In the genomic region with DNA sequence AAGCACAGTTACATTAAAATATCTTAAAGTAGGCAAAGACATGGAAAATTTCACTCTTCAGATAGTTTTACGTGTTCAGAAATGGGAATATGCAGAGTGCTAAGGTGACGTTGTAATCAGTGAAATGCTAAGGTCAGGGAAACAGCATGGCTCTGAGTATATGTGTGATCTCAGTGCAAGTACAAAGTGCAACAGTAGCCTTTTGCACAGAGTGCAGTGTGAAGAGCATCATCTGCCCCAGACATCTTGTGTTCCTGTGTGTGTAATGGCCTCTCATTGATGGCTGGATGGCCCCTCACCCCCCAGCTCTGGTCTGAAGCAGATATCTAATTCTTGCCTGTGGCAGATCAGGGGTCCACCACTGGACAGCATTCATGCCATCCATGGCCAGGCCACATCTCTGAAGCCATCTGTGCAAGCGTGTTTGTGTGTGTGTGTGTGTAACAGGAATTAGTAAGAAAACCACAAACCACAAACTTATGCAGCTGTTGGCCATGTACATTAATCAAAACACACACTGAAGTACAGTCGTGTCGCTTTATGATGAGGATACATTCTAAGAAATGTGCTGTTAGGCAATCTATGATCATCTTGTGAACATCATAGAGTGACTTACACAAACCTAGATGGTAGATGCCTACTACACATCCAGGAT, we compare ENCODE assay signal across 1 cellular context.
TF ChIP-seq lines count a peak whose summit lies in the region.

No MANE protein-coding gene starts in this region.

TF ChIP-seq in HepG2, 621 proteins besides CTCF, POLR2A, EP300 and RAD21 (continued from another document):
- TF ChIP-seq MTF1 (CRISPR knock-in tag; IDR thresholded peaks at IDR 0.05) = no peak
- TF ChIP-seq ZBTB1 (CRISPR knock-in tag; IDR thresholded peaks at IDR 0.05; ENCODE audit: borderline replicate concordance) = no peak
- TF ChIP-seq MAX (IDR thresholded peaks at IDR 0.05) = peak; percentile 70
TF ChIP-seq in HepG2: peak in this region for 116.
